Comparison of ENCODE assay signal across 22 cellular contexts in genomic region chr9:99072040-99072394, GRCh38.
"Had no signal": no experiment of that assay in that cellular context is flagged by ENCODE, and none has a peak within 500 bp of the region (broad histone marks: within the 10 kb centered on the region; RNA-seq: fewer than 3 reads in every experiment).

No MANE protein-coding gene starts in this region.

- H3K36me3 ChIP-seq: suprapubic skin, upper lobe of right lung had no signal

- DNase-seq: activated CD4-positive, alpha-beta T cell treated with anti-CD3 and anti-CD28 coated beads for 4 hours; activated CD8-positive, alpha-beta memory T cell treated with anti-CD3 and anti-CD28 coated beads, Interleukin-2, amount 50 U/mL, for 4 hours; activated CD8-positive, alpha-beta T cell treated with anti-CD3 and anti-CD28 coated beads, Interleukin-2, amount 10 ng/mL, durations not matched to agents 7 days and 5 days; activated effector memory CD4-positive, alpha-beta T cell treated with anti-CD3 and anti-CD28 coated beads, Interleukin-2, amount 50 U/mL, for 16 hours; activated T-cell treated with anti-CD3 and anti-CD28 coated beads, Interleukin-2, amount 50 U/mL, for 48 hours; amygdala; body of pancreas; cerebellar nuclear complex; effector CD8-positive, alpha-beta T cell; foreskin keratinocyte; glutamatergic neuron; naive thymus-derived CD8-positive, alpha-beta T cell; stimulated activated CD4-positive, alpha-beta T cell treated with anti-CD3 and anti-CD28 coated beads, Interleukin-15, amount 100 ng/mL, for 24 hours; stimulated activated CD4-positive, alpha-beta T cell treated with anti-CD3 and anti-CD28 coated beads, Interleukin-4, amount 100 ng/mL, for 24 hours; stimulated activated naive CD4-positive, alpha-beta T cell treated with Interleukin-2 at 50 U/mL for 16 hours; T-helper 17 cell; upper lobe of right lung had no signal

- H3K9ac ChIP-seq: parathyroid adenoma had no signal

- H3K9me3 ChIP-seq: body of pancreas, suprapubic skin, upper lobe of right lung had no signal

- H2AFZ ChIP-seq: parathyroid adenoma had no signal

- FAIRE-seq: TTC549 had no signal

- H3K79me2 ChIP-seq: parathyroid adenoma had no signal

- H3K27me3 ChIP-seq: body of pancreas, foreskin keratinocyte, suprapubic skin, upper lobe of right lung had no signal

- H3K4me1 ChIP-seq: body of pancreas, foreskin keratinocyte, parathyroid adenoma had no signal

- H3K27ac ChIP-seq: body of pancreas, foreskin keratinocyte, parathyroid adenoma, suprapubic skin had no signal

- ATAC-seq: activated CD8-positive, alpha-beta T cell treated with anti-CD3 and anti-CD28 coated beads, Interleukin-2, amount 10 ng/mL, durations not matched to agents 7 days and 5 days; body of pancreas; foreskin keratinocyte; naive thymus-derived CD8-positive, alpha-beta T cell; T-helper 17 cell; upper lobe of right lung; WTC11 had no signal

- H3K4me3 ChIP-seq: body of pancreas, lung, suprapubic skin, upper lobe of right lung had no signal
